Comparison of ENCODE assay signal across 10 cellular contexts in genomic region chr12:110102255-110102654, GRCh38. TPM values are rescaled to one million over a fixed set of nuclear protein-coding genes. Genes with fewer than 3 reads are reported as not detected.
DNase-seq lines count a peak whose midpoint lies in the region; ATAC-seq and TF ChIP-seq lines count a peak whose summit lies in the region.
"Had no signal": no experiment of that assay in that cellular context is flagged by ENCODE, and none has a peak within 500 bp of the region (broad histone marks: within the 10 kb centered on the region; RNA-seq: fewer than 3 reads in every experiment).

No MANE protein-coding gene starts in this region.

- no peaks in the 10 kb centered on the region for H3K36me3 Mint-ChIP-seq in stimulated activated effector memory CD8-positive, alpha-beta T cell treated with anti-CD3 and anti-CD28 coated beads, Interleukin-12 subunit alpha, Interleukin-12 subunit beta, amount 100 ng/mL, for 72 hours

- no peak overlapping the region for H3K9ac ChIP-seq in HCT116 (ENCODE audit: low read length)

- H3K4me3 Mint-ChIP-seq in stimulated activated effector memory CD8-positive, alpha-beta T cell treated with anti-CD3 and anti-CD28 coated beads, Interleukin-12 subunit alpha, Interleukin-12 subunit beta, amount 100 ng/mL, for 72 hours, result no peak overlapping the region
- H3K4me3 Mint-ChIP-seq: T-helper 1 cell treated with Interleukin-12 subunit alpha and Interleukin-12 subunit beta and Interleukin-4 antibody, amounts not matched to agents 30 μg/mL and 1 μg/mL, for 36 hours had no signal

- H3K27ac ChIP-seq in HCT116 (ENCODE audit: low read depth, low read length) (no peak overlapping the region), hepatocyte (no peak overlapping the region), spleen (no peak overlapping the region)
- H3K27ac ChIP-seq: pancreas had no signal

- H3K9me2 ChIP-seq in HCT116 (ENCODE audit: insufficient read depth) (no peaks in the 10 kb centered on the region), hepatocyte (replicated peaks; ENCODE audit: insufficient read depth) (no peaks in the 10 kb centered on the region)

- RAD21 ChIA-PET in HCT116 (lab: Charles Lee; ENCODE audit: low non-redundant PET in 1 of 2, low total read pairs in 2 of 2, uncharacterized antibody in 2 of 2, unreplicated experiment in 2 of 2), result interaction anchor here (0.5 to 1.9 kb wide), 3 partner anchors 136 to 329 kb away, joined by 3 to 6 read pairs (median 3); no protein-coding TSS in a partner anchor

- intact Hi-C loops in HCT116 (cut with micrococcal nuclease) (loop anchor here (5.0 kb wide), 2 partner anchors 235 to 250 kb away; no protein-coding TSS in a partner anchor), spleen (cut with DNase I; ENCODE audit: low total_unique reads) (loop anchor here (10.0 kb wide), 1 partner anchor 143 kb away; no protein-coding TSS in a partner anchor)

- TF ChIP-seq POLR2A in HCT116 (IDR thresholded peaks at IDR 0.05; ENCODE audit: borderline replicate concordance, extremely low read depth, insufficient read depth, insufficient read length) (no peak), spleen (IDR thresholded peaks at IDR 0.05) (no peak)

- H3K27me3 ChIP-seq in HCT116 (ENCODE audit: insufficient read depth, low read length) (no peaks in the 10 kb centered on the region), hepatocyte (no peaks in the 10 kb centered on the region), spleen (replicated peaks in 1 of 7) (no peaks in the 10 kb centered on the region)
- H3K27me3 ChIP-seq: pancreas had no signal

- no peak overlapping the region for H3K4me3 ChIP-seq in HCT116 (replicated peaks in 1 of 2; ENCODE audit: low read depth in 1 of 2, low read length in 2 of 2)
- no peak overlapping the region for H3K4me3 ChIP-seq in hepatocyte
- H3K4me3 ChIP-seq in spleen, result no peak overlapping the region
- H3K4me3 ChIP-seq: pancreas had no signal

- no peak overlapping the region for H3K4me2 ChIP-seq in HCT116 (ENCODE audit: low read length)
- H3K4me2 ChIP-seq in hepatocyte, result no peak overlapping the region

- ATAC-seq in HCT116 (peak; percentile 83), GM19395 (IDR thresholded peaks at IDR 0.05; ENCODE audit: unreplicated experiment) (no peak)
- peak; percentile 78 for ATAC-seq in stimulated activated effector memory CD8-positive, alpha-beta T cell treated with anti-CD3 and anti-CD28 coated beads, Interleukin-12 subunit alpha, Interleukin-12 subunit beta, amount 100 ng/mL, for 72 hours

- no peaks in the 10 kb centered on the region for H4K20me1 ChIP-seq in HCT116 (ENCODE audit: insufficient read depth)
- no peaks in the 10 kb centered on the region for H4K20me1 ChIP-seq in hepatocyte (ENCODE audit: insufficient read depth, poor library complexity, severe bottlenecking)

- CTCF ChIA-PET in HCT116 (lab: Charles Lee), result interaction anchor here (0.8 to 2.7 kb wide), 5 partner anchors 178 to 500 kb away, joined by 3 to 32 read pairs (median 5); no protein-coding TSS in a partner anchor

- 93% methylated on average over 3 of the region's 3 CpGs for WGBS in hepatocyte (ENCODE audit: low lambda C conversion rate, missing lambda C conversion rate)
- WGBS in spleen, 5 donors, result 79 to 96% (median 91%) methylated on average over 3 of the region's 3 CpGs

- H3K4me1 ChIP-seq in HCT116 (ENCODE audit: control insufficient read depth in 1 of 2, insufficient read depth in 2 of 2, low read length in 2 of 2), result peaks cover 0 to 5% of the 10 kb centered on the region in 2 experiments; a peak in 2 of 4 replicates
- peaks cover 5% of the 10 kb centered on the region for H3K4me1 ChIP-seq in hepatocyte (ENCODE audit: insufficient read depth)
- peaks cover 10 to 32% (median 14%) of the 10 kb centered on the region in 6 donors for H3K4me1 ChIP-seq in spleen

- H3K36me3 ChIP-seq in HCT116 (ENCODE audit: control insufficient read depth in 1 of 2, insufficient read depth in 2 of 2, low read length in 2 of 2) (no peaks in the 10 kb centered on the region), hepatocyte (replicated peaks; ENCODE audit: insufficient read depth, low read depth) (no peaks in the 10 kb centered on the region), spleen (no peaks in the 10 kb centered on the region)
- H3K36me3 ChIP-seq: pancreas had no signal

- peak; percentile 63 for TF ChIP-seq RAD21 in HCT116 (IDR thresholded peaks at IDR 0.05; ENCODE audit: low read depth)

- H3K79me2 ChIP-seq in HCT116 (ENCODE audit: insufficient read depth, low read length) (no peaks in the 10 kb centered on the region), hepatocyte (no peaks in the 10 kb centered on the region)

- H3K9me3 ChIP-seq in HCT116 (ENCODE audit: control insufficient read depth in 1 of 2, insufficient read depth in 1 of 2, low read depth in 1 of 2, low read length in 2 of 2) (no peaks in the 10 kb centered on the region), hepatocyte (ENCODE audit: low read depth) (no peaks in the 10 kb centered on the region), spleen (no peaks in the 10 kb centered on the region)
- H3K9me3 ChIP-seq: pancreas had no signal

- BruUV-seq in HCT116 (replicated peaks; lab: Mats Ljungman, UMichigan), result no TSS peak

- TF ChIP-seq CTCF in HCT116 (IDR thresholded peaks at IDR 0.05 in 2 of 3, conservative IDR thresholded peaks at IDR 0.05 in 1 of 3; ENCODE audit: borderline replicate concordance in 1 of 3, insufficient read depth in 1 of 3, low read depth in 2 of 3, low read length in 2 of 3), result peak; percentile 60 to 78 (median 72); a peak in 5 of 6 replicates
- no peak for TF ChIP-seq CTCF in hepatocyte (IDR thresholded peaks at IDR 0.05; ENCODE audit: poor library complexity)
- TF ChIP-seq CTCF in spleen (IDR thresholded peaks at IDR 0.05 in 8 of 11, conservative IDR thresholded peaks at IDR 0.05 in 3 of 11), result peak in 4 of 11 experiments; percentile 10 to 41 (median 24)

- peak overlapping the region; percentile 14 for H2AFZ ChIP-seq in HCT116 (ENCODE audit: low read depth, low read length, poor library complexity, severe bottlenecking)
- H2AFZ ChIP-seq in hepatocyte, result no peak overlapping the region

- no peak overlapping the region for H3K27ac Mint-ChIP-seq in stimulated activated effector memory CD8-positive, alpha-beta T cell treated with anti-CD3 and anti-CD28 coated beads, Interleukin-12 subunit alpha, Interleukin-12 subunit beta, amount 100 ng/mL, for 72 hours
- H3K27ac Mint-ChIP-seq: T-helper 1 cell treated with Interleukin-12 subunit alpha and Interleukin-12 subunit beta and Interleukin-4 antibody, amounts not matched to agents 30 μg/mL and 1 μg/mL, for 36 hours had no signal

- peak; percentile 79 for DNase-seq in COR-L47 (lab: John Stamatoyannopoulos, UW)
- DNase-seq in HCT116 (ENCODE audit: low read depth, low spot score), result peak; percentile 94
- peak; percentile 30 for DNase-seq in NOMO-1 treated with dmso at 0.1 percent for 144 hours (lab: John Stamatoyannopoulos, UW; ENCODE audit: unreplicated experiment)
- DNase-seq in activated naive CD4-positive, alpha-beta T cell treated with anti-CD3 and anti-CD28 coated beads, Interleukin-2, amount 50 U/mL, for 16 hours, result peak; percentile 33
- DNase-seq in hepatocyte (ENCODE audit: low spot score), result peak; percentile 39
- DNase-seq in stimulated activated effector memory CD8-positive, alpha-beta T cell treated with anti-CD3 and anti-CD28 coated beads, Interleukin-12 subunit alpha, Interleukin-12 subunit beta, amount 100 ng/mL, for 72 hours (ENCODE audit: low spot score in 2 of 2), result peak in 1 of 2 donors; percentile 59
- DNase-seq in spleen, result no peak
- DNase-seq: pancreas had no signal

- peaks cover 9% of the 10 kb centered on the region for H3K4me1 Mint-ChIP-seq in stimulated activated effector memory CD8-positive, alpha-beta T cell treated with anti-CD3 and anti-CD28 coated beads, Interleukin-12 subunit alpha, Interleukin-12 subunit beta, amount 100 ng/mL, for 72 hours

- H3K9me3 Mint-ChIP-seq in stimulated activated effector memory CD8-positive, alpha-beta T cell treated with anti-CD3 and anti-CD28 coated beads, Interleukin-12 subunit alpha, Interleukin-12 subunit beta, amount 100 ng/mL, for 72 hours, result no peaks in the 10 kb centered on the region
- H3K9me3 Mint-ChIP-seq: T-helper 1 cell treated with Interleukin-12 subunit alpha and Interleukin-12 subunit beta and Interleukin-4 antibody, amounts not matched to agents 30 μg/mL and 1 μg/mL, for 36 hours had no signal

- POLR2A ChIA-PET in HCT116 (lab: Charles Lee), result interaction anchor here (1.3 to 1.5 kb wide), 3 partner anchors 22 to 329 kb away, joined by 3 to 4 read pairs (median 3); partner anchors contain the start of gene IFT81

TF ChIP-seq in HCT116, 20 proteins besides CTCF, POLR2A, EP300 and RAD21:
- TF ChIP-seq, protein P1, sequence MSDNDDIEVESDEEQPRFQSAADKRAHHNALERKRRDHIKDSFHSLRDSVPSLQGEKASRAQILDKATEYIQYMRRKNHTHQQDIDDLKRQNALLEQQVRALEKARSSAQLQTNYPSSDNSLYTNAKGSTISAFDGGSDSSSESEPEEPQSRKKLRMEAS (IDR thresholded peaks at IDR 0.05), result peak; percentile 36; the same call in 1 of the 2 replicates
- TF ChIP-seq ELF1 (IDR thresholded peaks at IDR 0.05; ENCODE audit: borderline replicate concordance, low read depth) (no peak), TCF7L2 (IDR thresholded peaks at IDR 0.05; ENCODE audit: borderline replicate concordance, extremely low read depth, insufficient read depth, insufficient read length) (peak; percentile 80), YY1 (IDR thresholded peaks at IDR 0.05; ENCODE audit: extremely low read depth, insufficient replicate concordance, low read depth, low read length) (peak; percentile 77), EZH2 (IDR thresholded peaks at IDR 0.05) (no peak), CBX3 (IDR thresholded peaks at IDR 0.05; ENCODE audit: low read depth) (peak; percentile 49; the same call in 1 of the 2 replicates), JUND (IDR thresholded peaks at IDR 0.05) (no peak), SP1 (IDR thresholded peaks at IDR 0.05; ENCODE audit: low read depth) (peak; percentile 82), POLR2AphosphoS5 (IDR thresholded peaks at IDR 0.05; ENCODE audit: low read depth, low read length) (no peak)

RNA-seq across cellular contexts. Expression of gene IFT81, which starts 21.9 kb away (rescaled TPM):
- total RNA-seq in HCT116 (2021; ENCODE audit: unreplicated experiment) (9.0 TPM), hepatocyte (13.7 and 14.6 TPM in 2 replicates), spleen (10 to 100 TPM in 1 of 7 donors, 1 to 10 TPM in 6; 4.5 to 10.1 (median 6.3) TPM)
- polyA plus RNA-seq in HCT116 (2012), result 1.8 and 3.5 TPM in 2 replicates
- polyA plus RNA-seq in hepatocyte (10.4 and 12.6 TPM in 2 replicates), spleen (1 to 10 TPM; 1.8 to 2.9 (median 2.8) TPM)

RNA-seq across cellular contexts. Expression of gene C12orf76, which starts 53.9 kb away (rescaled TPM):
- total RNA-seq in HCT116 (2021; ENCODE audit: unreplicated experiment), result 10.1 TPM
- polyA plus RNA-seq in HCT116 (2012), result 9.1 and 12.4 TPM in 2 replicates
- total RNA-seq in hepatocyte, result 24.6 and 29.3 TPM in 2 replicates
- 13.6 and 18.5 TPM in 2 replicates for polyA plus RNA-seq in hepatocyte
- total RNA-seq in spleen, result 10 to 100 TPM; 12.9 to 19.9 (median 17.8) TPM
- polyA plus RNA-seq in spleen, result 10 to 100 TPM; 15.2 to 21.5 (median 16.4) TPM
